In the genomic region with DNA sequence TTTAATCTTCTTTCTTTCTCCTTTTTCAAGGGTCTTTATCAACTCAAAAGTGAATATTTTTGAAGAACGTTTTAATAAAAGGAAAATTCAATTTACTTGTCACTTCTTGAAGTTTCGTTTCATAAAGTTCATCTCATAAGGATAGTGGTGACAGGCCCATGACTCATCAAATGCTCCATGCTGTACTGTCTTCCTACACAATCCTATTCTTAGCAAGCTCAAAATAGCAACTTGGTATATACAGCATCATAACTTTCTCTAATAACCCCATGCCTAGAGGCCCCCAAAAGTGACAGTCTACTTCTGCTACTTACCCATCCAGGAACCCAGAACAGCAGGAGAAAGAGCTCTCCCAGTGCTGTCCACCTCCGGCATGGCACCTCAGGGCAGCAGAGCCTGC, we compare ENCODE assay signal across 10 cellular contexts. TPM values are rescaled to one million over a fixed set of nuclear protein-coding genes. Genes with fewer than 3 reads are reported as not detected.
DNase-seq lines count a peak whose midpoint lies in the region; ATAC-seq, FAIRE-seq and TF ChIP-seq lines count a peak whose summit lies in the region.
"Had no signal": no experiment of that assay in that cellular context is flagged by ENCODE, and none has a peak within 500 bp of the region (broad histone marks: within the 10 kb centered on the region; RNA-seq: fewer than 3 reads in every experiment).

No MANE protein-coding gene starts in this region.

- in situ Hi-C loops in K562 (cut with MboI), result no loop called here

- H3F3A ChIP-seq in Loucy (ENCODE audit: low read depth), result no peaks in the 10 kb centered on the region

- H3K9ac ChIP-seq in Loucy (ENCODE audit: low read depth, low read length, poor library complexity, severe bottlenecking) (no peak overlapping the region), K562 (ENCODE audit: insufficient read depth in 1 of 2, low read depth in 2 of 2, low read length in 2 of 2) (0 out of 4 replicates have a peak overlapping the region, but pooled peaks of 1 of the 2 experiments have one; percentile 33)

- no peak for TF ChIP-seq POLR2A in K562 (conservative IDR thresholded peaks at IDR 0.05)

- H3K9me3 Mint-ChIP-seq in activated CD4-positive, alpha-beta memory T cell treated with anti-CD3 and anti-CD28 coated beads for 36 hours, result no peaks in the 10 kb centered on the region
- no peaks in the 10 kb centered on the region for H3K9me3 Mint-ChIP-seq in activated CD4-positive, alpha-beta memory T cell treated with anti-CD3 and anti-CD28 coated beads, Interleukin-2, amount 10 ng/mL, durations not matched to agents 7 days and 5 days
- no peaks in the 10 kb centered on the region for H3K9me3 Mint-ChIP-seq in stimulated activated memory B cell treated with anti-CD40 and anti-IgM and Interleukin-4, amounts not matched to agents 10 μg/mL and 1 μg/mL and 100 μg/mL, for 72 hours

- TF ChIP-seq EP300 in K562 (IDR thresholded peaks at IDR 0.05; ENCODE audit: low read length), result no peak

- H3K27me3 Mint-ChIP-seq in activated CD4-positive, alpha-beta memory T cell treated with anti-CD3 and anti-CD28 coated beads for 36 hours, result peaks cover 12% of the 10 kb centered on the region
- peaks cover 6% of the 10 kb centered on the region for H3K27me3 Mint-ChIP-seq in activated CD4-positive, alpha-beta memory T cell treated with anti-CD3 and anti-CD28 coated beads, Interleukin-2, amount 10 ng/mL, durations not matched to agents 7 days and 5 days
- H3K27me3 Mint-ChIP-seq in stimulated activated memory B cell treated with anti-CD40 and anti-IgM and Interleukin-4, amounts not matched to agents 10 μg/mL and 1 μg/mL and 100 μg/mL, for 72 hours, result peaks cover 20% of the 10 kb centered on the region

- no peak for TF ChIP-seq CTCF in Loucy (conservative IDR thresholded peaks at IDR 0.05; ENCODE audit: low read length)
- TF ChIP-seq CTCF in K562 (IDR thresholded peaks at IDR 0.05 in 2 of 3, conservative IDR thresholded peaks at IDR 0.05 in 1 of 3; ENCODE audit: insufficient read depth in 2 of 3, low read depth in 1 of 3, low read length in 3 of 3), result no peak
- TF ChIP-seq CTCF in mucosa of descending colon (IDR thresholded peaks at IDR 0.05), result no peak

- 0% methylated on average over 2 of the region's 3 CpGs for WGBS in K562 (ENCODE audit: insufficient coverage, low coverage, missing lambda C conversion rate)

- peak overlapping the region; percentile 4 for H3K4me3 Mint-ChIP-seq in activated CD4-positive, alpha-beta memory T cell treated with anti-CD3 and anti-CD28 coated beads for 36 hours
- no peak overlapping the region for H3K4me3 Mint-ChIP-seq in activated CD4-positive, alpha-beta memory T cell treated with anti-CD3 and anti-CD28 coated beads, Interleukin-2, amount 10 ng/mL, durations not matched to agents 7 days and 5 days
- peak overlapping the region; percentile 44 for H3K4me3 Mint-ChIP-seq in stimulated activated memory B cell treated with anti-CD40 and anti-IgM and Interleukin-4, amounts not matched to agents 10 μg/mL and 1 μg/mL and 100 μg/mL, for 72 hours
- H3K4me3 Mint-ChIP-seq: B cell had no signal

- CTCF ChIA-PET in activated CD4-positive, alpha-beta memory T cell treated with anti-CD3 and anti-CD28 coated beads for 36 hours (lab: Charles Lee), result interaction anchor here (0.5 to 1.5 kb wide), 3 partner anchors 57 to 507 kb away, joined by 3 to 9 read pairs (median 5); no protein-coding TSS in a partner anchor
- CTCF ChIA-PET in activated CD4-positive, alpha-beta memory T cell treated with anti-CD3 and anti-CD28 coated beads, Interleukin-2, amount 10 ng/mL, durations not matched to agents 7 days and 5 days (lab: Charles Lee), result no interaction called here
- CTCF ChIA-PET in K562 (lab: Yijun Ruan, JAX; ENCODE audit: low intra/inter-chr PET ratio), result no interaction called here

- no peak overlapping the region for H3K4me3 ChIP-seq in Loucy (ENCODE audit: low read length, poor library complexity, severe bottlenecking)
- H3K4me3 ChIP-seq in K562, result no peak overlapping the region
- H3K4me3 ChIP-seq in mucosa of descending colon, result no peak overlapping the region

- no peaks in the 10 kb centered on the region for H3K36me3 Mint-ChIP-seq in activated CD4-positive, alpha-beta memory T cell treated with anti-CD3 and anti-CD28 coated beads for 36 hours
- no peaks in the 10 kb centered on the region for H3K36me3 Mint-ChIP-seq in activated CD4-positive, alpha-beta memory T cell treated with anti-CD3 and anti-CD28 coated beads, Interleukin-2, amount 10 ng/mL, durations not matched to agents 7 days and 5 days (ENCODE audit: low read depth)
- H3K36me3 Mint-ChIP-seq in stimulated activated memory B cell treated with anti-CD40 and anti-IgM and Interleukin-4, amounts not matched to agents 10 μg/mL and 1 μg/mL and 100 μg/mL, for 72 hours, result no peaks in the 10 kb centered on the region

- TF ChIP-seq RAD21 in K562 (CRISPR knock-in tag; conservative IDR thresholded peaks at IDR 0.05 in 1 of 2, IDR thresholded peaks at IDR 0.05 in 1 of 2), result no peak

- H3K36me3 ChIP-seq in Loucy (ENCODE audit: insufficient read depth, low read length), result no peaks in the 10 kb centered on the region
- H3K36me3 ChIP-seq in K562 (ENCODE audit: control insufficient read depth, insufficient read depth, low read length), result no peaks in the 10 kb centered on the region; the same call in 2 of the 3 replicates
- no peaks in the 10 kb centered on the region for H3K36me3 ChIP-seq in mucosa of descending colon (ENCODE audit: low read depth)

- peak overlapping the region; percentile 73 for H3K27ac Mint-ChIP-seq in activated CD4-positive, alpha-beta memory T cell treated with anti-CD3 and anti-CD28 coated beads for 36 hours
- no peak overlapping the region for H3K27ac Mint-ChIP-seq in activated CD4-positive, alpha-beta memory T cell treated with anti-CD3 and anti-CD28 coated beads, Interleukin-2, amount 10 ng/mL, durations not matched to agents 7 days and 5 days
- H3K27ac Mint-ChIP-seq in stimulated activated memory B cell treated with anti-CD40 and anti-IgM and Interleukin-4, amounts not matched to agents 10 μg/mL and 1 μg/mL and 100 μg/mL, for 72 hours, result peak overlapping the region; percentile 76
- H3K27ac Mint-ChIP-seq: B cell had no signal

- H4K20me1 ChIP-seq in Loucy (ENCODE audit: insufficient read depth, low read length, poor library complexity, severe bottlenecking), result no peaks in the 10 kb centered on the region
- H4K20me1 ChIP-seq in K562 (replicated peaks; ENCODE audit: control insufficient read depth, insufficient read depth, low read length), result no peaks in the 10 kb centered on the region

- intact Hi-C loops in activated CD4-positive, alpha-beta memory T cell treated with anti-CD3 and anti-CD28 coated beads for 36 hours (cut with micrococcal nuclease), result loop anchor here (1.0 to 10.0 kb wide), 3 partner anchors 8 to 855 kb away; partner anchors contain the start of gene TIMM21
- intact Hi-C loops in K562 (cut with micrococcal nuclease) (loop anchor here (10.0 kb wide), 1 partner anchor 1735 kb away; no protein-coding TSS in a partner anchor), mucosa of descending colon (cut with DNase I, micrococcal nuclease) (no loop called here)

- H3K9me3 ChIP-seq in Loucy (ENCODE audit: insufficient read depth, low read depth, low read length) (no peaks in the 10 kb centered on the region), K562 (replicated peaks; ENCODE audit: control insufficient read depth, insufficient read depth, low read depth, low read length) (no peaks in the 10 kb centered on the region), mucosa of descending colon (no peaks in the 10 kb centered on the region)

- peak; percentile 71 for FAIRE-seq in K562 (lab: Jason Lieb, UNC)

- H3K4me1 ChIP-seq in Loucy (ENCODE audit: insufficient read depth, low read length, poor library complexity, severe bottlenecking) (no peaks in the 10 kb centered on the region), K562 (replicated peaks in 1 of 2; ENCODE audit: control insufficient read depth in 2 of 2, insufficient read depth in 2 of 2, low read length in 2 of 2) (peaks cover 7 to 22% of the 10 kb centered on the region in 2 experiments), mucosa of descending colon (ENCODE audit: low read depth) (no peaks in the 10 kb centered on the region)

- H3K9me2 ChIP-seq in Loucy (replicated peaks; ENCODE audit: low read depth, low read length), result no peaks in the 10 kb centered on the region

- H3K4me2 ChIP-seq in Loucy (ENCODE audit: low read depth, low read length, poor library complexity, severe bottlenecking) (no peak overlapping the region), K562 (ENCODE audit: insufficient read depth, low read length) (no peak overlapping the region)

- H2AFZ ChIP-seq in Loucy (ENCODE audit: low read length) (0 out of 2 replicates have a peak overlapping the region, but pooled peaks have one; percentile 15), K562 (ENCODE audit: low read depth, low read length) (peak overlapping the region; percentile 89)

- H3K9me1 ChIP-seq in K562 (ENCODE audit: control insufficient read depth, insufficient read depth, low read length), result no peaks in the 10 kb centered on the region

- ATAC-seq in K562 (peak; percentile 80), mucosa of descending colon (no peak), HG03135 (IDR thresholded peaks at IDR 0.05; ENCODE audit: unreplicated experiment) (no peak)
- ATAC-seq in stimulated activated memory B cell treated with anti-CD40 and anti-IgM and Interleukin-4, amounts not matched to agents 10 μg/mL and 1 μg/mL and 100 μg/mL, for 72 hours, result peak; percentile 72

- H3K27me3 ChIP-seq in Loucy (ENCODE audit: insufficient read depth, low read length, poor library complexity, severe bottlenecking), result no peaks in the 10 kb centered on the region
- H3K27me3 ChIP-seq in K562 (ENCODE audit: control insufficient read depth in 2 of 2, insufficient read depth in 2 of 2, low read length in 2 of 2), result no peaks in the 10 kb centered on the region

- DNase-seq in activated CD4-positive, alpha-beta memory T cell treated with anti-CD3 and anti-CD28 coated beads for 36 hours, result peak; percentile 58
- DNase-seq in activated CD4-positive, alpha-beta memory T cell treated with anti-CD3 and anti-CD28 coated beads, Interleukin-2, amount 10 ng/mL, durations not matched to agents 7 days and 5 days, result no peak
- DNase-seq in K562 (ENCODE audit: extremely low read depth in 1 of 4, low spot score in 3 of 4), result peak; percentile 15 to 50 (median 28)
- DNase-seq in cortex of kidney (lab: John Stamatoyannopoulos, UW), result no peak
- no peak for DNase-seq in mucosa of descending colon
- DNase-seq: NCI-H1417 treated with DMSO at 0.1 percent for 48 hours had no signal

- POLR2A ChIA-PET in activated CD4-positive, alpha-beta memory T cell treated with anti-CD3 and anti-CD28 coated beads for 36 hours (lab: Charles Lee), result interaction anchor here (0.7 to 1.1 kb wide), 2 partner anchors 18 to 56 kb away, joined by 3 to 5 read pairs; no protein-coding TSS in a partner anchor
- POLR2A ChIA-PET in activated CD4-positive, alpha-beta memory T cell treated with anti-CD3 and anti-CD28 coated beads, Interleukin-2, amount 10 ng/mL, durations not matched to agents 7 days and 5 days (lab: Charles Lee), result interaction anchor here (1.8 kb wide), 1 partner anchor 57 kb away, joined by 5 read pairs; no protein-coding TSS in a partner anchor
- POLR2A ChIA-PET in K562 (lab: Yijun Ruan, JAX), result no interaction called here

- H3K4me1 Mint-ChIP-seq in activated CD4-positive, alpha-beta memory T cell treated with anti-CD3 and anti-CD28 coated beads for 36 hours (ENCODE audit: low read depth), result peaks cover 32% of the 10 kb centered on the region
- H3K4me1 Mint-ChIP-seq in activated CD4-positive, alpha-beta memory T cell treated with anti-CD3 and anti-CD28 coated beads, Interleukin-2, amount 10 ng/mL, durations not matched to agents 7 days and 5 days, result peaks cover 12% of the 10 kb centered on the region
- peaks cover 6% of the 10 kb centered on the region for H3K4me1 Mint-ChIP-seq in stimulated activated memory B cell treated with anti-CD40 and anti-IgM and Interleukin-4, amounts not matched to agents 10 μg/mL and 1 μg/mL and 100 μg/mL, for 72 hours
- H3K4me1 Mint-ChIP-seq: B cell had no signal

- H3K79me2 ChIP-seq in Loucy (ENCODE audit: insufficient read depth, low read length) (no peaks in the 10 kb centered on the region), K562 (ENCODE audit: control insufficient read depth, insufficient read depth, low read length) (no peaks in the 10 kb centered on the region)

- peak overlapping the region; percentile 59; the same call in 2 of the 3 replicates for H3K27ac ChIP-seq in K562 (ENCODE audit: extremely low read depth, low read depth, low read length)

- no TSS peak for BruUV-seq in K562 (replicated peaks; lab: Mats Ljungman, UMichigan)

RNA-seq across cellular contexts. Expression of gene FBXO15, which starts 7.7 kb away (rescaled TPM):
- under 1 TPM; 0.67 to 0.75 TPM for total RNA-seq in activated CD4-positive, alpha-beta memory T cell treated with anti-CD3 and anti-CD28 coated beads for 36 hours
- 1 to 10 TPM in 1 of 2 experiments, under 1 TPM in 1; 0.60 to 1.1 TPM for total RNA-seq in activated CD4-positive, alpha-beta memory T cell treated with anti-CD3 and anti-CD28 coated beads, Interleukin-2, amount 10 ng/mL, durations not matched to agents 7 days and 5 days
- total RNA-seq in K562 (2011; cell fraction: chromatin; rRNA removed; ENCODE audit: low replicate concordance), result 0.26 TPM in 1 of 2 replicates, not detected in the other
- total RNA-seq in K562 (2011; cell fraction: nucleolus; rRNA removed), result not detected in 2 replicates
- total RNA-seq in K562 (2011; cell fraction: nucleoplasm; rRNA removed), result 0.99 TPM in 1 of 2 replicates, not detected in the other
- total RNA-seq in K562 (2014; rRNA removed) (0.24 TPM in 1 of 2 replicates, not detected in the other), K562 (2014; rRNA removed; fragmentation: Illumina TruSeq; extraction: Trizol) (0.16 and 0.36 TPM in 2 replicates), K562 (2015; rRNA removed; fragmentation: Illumina TruSeq; extraction: Trizol) (0.26 and 0.43 TPM in 2 replicates), K562 (2021) (0.29 and 0.58 TPM in 2 replicates), mucosa of descending colon (1 to 10 TPM in 1 of 3 donors, under 1 TPM in 1, not detected in 1; 0.43 to 1.0 TPM)
- polyA plus RNA-seq in K562 (2011; rRNA removed) (0.23 and 0.25 TPM in 2 replicates), K562 (2014; fragmentation: Illumina TruSeq; extraction: Trizol) (0.07 and 0.48 TPM in 2 replicates), K562 (2014; fragmentation: Nextera tagmentation; extraction: Ambion mirVana) (under 1 TPM; 0.15 to 0.35 TPM), K562 (2014; rRNA removed) (0.08 and 0.11 TPM in 2 replicates)
- polyA plus RNA-seq in K562 (2011; cell fraction: cytosol; rRNA removed), result 0.21 TPM in 1 of 2 replicates, not detected in the other
- 0.31 and 0.40 TPM in 2 replicates for polyA plus RNA-seq in K562 (2011; cell fraction: nucleus; rRNA removed)
- polyA plus RNA-seq in K562 (2012), result 0.22 and 0.26 TPM in 2 replicates
- polyA minus RNA-seq in K562 (2011; rRNA and poly(A)+ RNA removed), result 0.57 and 0.60 TPM in 2 replicates
- polyA minus RNA-seq in K562 (2011; cell fraction: cytosol; rRNA and poly(A)+ RNA removed), result not detected in 2 replicates
- 0.13 and 0.44 TPM in 2 replicates for polyA minus RNA-seq in K562 (2011; cell fraction: nucleus; rRNA and poly(A)+ RNA removed)

RNA-seq across cellular contexts. Expression of gene TIMM21, which starts 8.4 kb away (rescaled TPM):
- 10 to 100 TPM; 37.1 to 38.3 TPM for total RNA-seq in activated CD4-positive, alpha-beta memory T cell treated with anti-CD3 and anti-CD28 coated beads for 36 hours
- 10 to 100 TPM; 18.4 to 18.7 TPM for total RNA-seq in activated CD4-positive, alpha-beta memory T cell treated with anti-CD3 and anti-CD28 coated beads, Interleukin-2, amount 10 ng/mL, durations not matched to agents 7 days and 5 days
- 57.0 and 80.6 TPM in 2 replicates for total RNA-seq in K562 (2011; cell fraction: chromatin; rRNA removed; ENCODE audit: low replicate concordance)
- 44.4 and 51.5 TPM in 2 replicates for total RNA-seq in K562 (2011; cell fraction: nucleolus; rRNA removed)
- 66.5 and 69.2 TPM in 2 replicates for total RNA-seq in K562 (2011; cell fraction: nucleoplasm; rRNA removed)
- total RNA-seq in K562 (2014; rRNA removed) (90.7 and 94.0 TPM in 2 replicates), K562 (2014; rRNA removed; fragmentation: Illumina TruSeq; extraction: Trizol) (56.2 and 67.4 TPM in 2 replicates), K562 (2015; rRNA removed; fragmentation: Illumina TruSeq; extraction: Trizol) (60.4 and 66.1 TPM in 2 replicates), K562 (2021) (54.7 and 64.6 TPM in 2 replicates), mucosa of descending colon (10 to 100 TPM; 26.1 to 46.1 (median 34.8) TPM)
- polyA plus RNA-seq in K562 (2011; rRNA removed) (56.8 and 75.7 TPM in 2 replicates), K562 (2014; fragmentation: Illumina TruSeq; extraction: Trizol) (83.3 and 84.8 TPM in 2 replicates), K562 (2014; fragmentation: Nextera tagmentation; extraction: Ambion mirVana) (100 to 1,000 TPM; 187 to 229 TPM), K562 (2014; rRNA removed) (114 and 154 TPM in 2 replicates)
- polyA plus RNA-seq in K562 (2011; cell fraction: cytosol; rRNA removed), result 33.1 and 51.2 TPM in 2 replicates
- 62.3 and 82.0 TPM in 2 replicates for polyA plus RNA-seq in K562 (2011; cell fraction: nucleus; rRNA removed)
- 32.8 and 87.1 TPM in 2 replicates for polyA plus RNA-seq in K562 (2012)
- 58.6 and 78.6 TPM in 2 replicates for polyA minus RNA-seq in K562 (2011; rRNA and poly(A)+ RNA removed)
- 20.8 and 22.0 TPM in 2 replicates for polyA minus RNA-seq in K562 (2011; cell fraction: cytosol; rRNA and poly(A)+ RNA removed)
- 22.3 and 50.8 TPM in 2 replicates for polyA minus RNA-seq in K562 (2011; cell fraction: nucleus; rRNA and poly(A)+ RNA removed)

Comparison
In these comparisons a context has a peak if more than half of its experiments do, and no peak if none do; other contexts are left out.
1. DNase-seq: peak in activated CD4-positive, alpha-beta memory T cell treated with anti-CD3 and anti-CD28 coated beads for 36 hours (single experiment) and K562 (4 of 4); none in activated CD4-positive, alpha-beta memory T cell treated with anti-CD3 and anti-CD28 coated beads, Interleukin-2, amount 10 ng/mL, durations not matched to agents 7 days and 5 days (single experiment), cortex of kidney (single experiment) and mucosa of descending colon (0 of 3).
2. ATAC-seq: peak in K562 (single experiment) and stimulated activated memory B cell treated with anti-CD40 and anti-IgM and Interleukin-4, amounts not matched to agents 10 μg/mL and 1 μg/mL and 100 μg/mL, for 72 hours (single experiment); none in mucosa of descending colon (single experiment) and HG03135 (single experiment).
3. intact Hi-C loops: an anchor here in activated CD4-positive, alpha-beta memory T cell treated with anti-CD3 and anti-CD28 coated beads for 36 hours (1.0 to 10.0 kb wide) and K562 (10.0 kb wide); none called in mucosa of descending colon.